In genomic region chr1:88708011-88708410, GRCh38 we compare ENCODE assay signal across 14 cellular contexts. TPM values are rescaled to one million over a fixed set of nuclear protein-coding genes. Genes with fewer than 3 reads are reported as not detected.
A peak's percentile ranks its signal among the peaks of the same experiment; 100 is the strongest.
DNase-seq lines count a peak whose midpoint lies in the region; ATAC-seq and TF ChIP-seq lines count a peak whose summit lies in the region.
"Had no signal": no experiment of that assay in that cellular context is flagged by ENCODE, and none has a peak within 500 bp of the region (broad histone marks: within the 10 kb centered on the region; RNA-seq: fewer than 3 reads in every experiment).

No MANE protein-coding gene starts in this region.

- H3K36me3 ChIP-seq in trophoblast cell (ENCODE audit: control insufficient read depth in 1 of 2, insufficient read depth in 2 of 2, low read length in 2 of 2) (no peaks in the 10 kb centered on the region), osteoblast (ENCODE audit: insufficient read depth, low read length) (no peaks in the 10 kb centered on the region)

- peaks cover 30% of the 10 kb centered on the region for H3K4me1 Mint-ChIP-seq in CD4-positive, alpha-beta T cell (ENCODE audit: low read depth)

- H3K18ac ChIP-seq in trophoblast cell (ENCODE audit: low read length): no peak overlapping the region

- H3K9ac ChIP-seq in trophoblast cell (ENCODE audit: low read length): no peak overlapping the region
- H3K9ac ChIP-seq: BLaER1 treated with 17β-estradiol and CSF1 and Interleukin-3, amounts not matched to agents 10 nM and 100 nM had no signal

- H2BK5ac ChIP-seq in trophoblast cell (ENCODE audit: low read depth, low read length, poor library complexity): no peak overlapping the region

- H4K91ac ChIP-seq in trophoblast cell (ENCODE audit: low read depth, low read length): no peak overlapping the region

- H3K36me3 Mint-ChIP-seq in CD4-positive, alpha-beta T cell (ENCODE audit: low read depth): peaks cover 38% of the 10 kb centered on the region

- no peaks in the 10 kb centered on the region for H3K27me3 Mint-ChIP-seq in CD4-positive, alpha-beta T cell
- H3K27me3 Mint-ChIP-seq: CD4-positive, CD25-positive, alpha-beta regulatory T cell had no signal

- peak overlapping the region; percentile 4 for H3K27ac ChIP-seq in epithelial cell of prostate
- no peak overlapping the region for H3K27ac ChIP-seq in trophoblast cell (ENCODE audit: low read depth, low read length)
- no peak overlapping the region for H3K27ac ChIP-seq in osteoblast (ENCODE audit: low read depth, low read length)
- no peak overlapping the region for H3K27ac ChIP-seq in CD4-positive, alpha-beta T cell (ENCODE audit: low read depth, low read length)
- H3K27ac ChIP-seq: BLaER1 treated with 17β-estradiol and CSF1 and Interleukin-3, amounts not matched to agents 10 nM and 100 nM had no signal

- H3K4ac ChIP-seq in trophoblast cell (ENCODE audit: low read depth, low read length): no peak overlapping the region

- no peak overlapping the region for H3K4me3 Mint-ChIP-seq in CD4-positive, alpha-beta T cell
- H3K4me3 Mint-ChIP-seq: CD4-positive, CD25-positive, alpha-beta regulatory T cell; HFFc6 had no signal

- POLR2A ChIA-PET in CD4-positive, alpha-beta T cell (lab: Charles Lee): no interaction called here

- no peak overlapping the region for H2AK5ac ChIP-seq in trophoblast cell (ENCODE audit: low read length)

- H3K4me1 ChIP-seq in trophoblast cell (ENCODE audit: control insufficient read depth in 1 of 2, insufficient read depth in 2 of 2, low read length in 2 of 2): no peaks in the 10 kb centered on the region
- no peaks in the 10 kb centered on the region for H3K4me1 ChIP-seq in osteoblast (ENCODE audit: insufficient read depth, low read length)

- no peak for TF ChIP-seq CTCF in osteoblast (IDR thresholded peaks at IDR 0.05; ENCODE audit: extremely low read depth, low read depth, low read length)
- no peak for TF ChIP-seq CTCF in CD4-positive, alpha-beta T cell (IDR thresholded peaks at IDR 0.05)

- no peak overlapping the region for H3K23ac ChIP-seq in trophoblast cell (ENCODE audit: low read length)

- no peak overlapping the region for H2BK120ac ChIP-seq in trophoblast cell (ENCODE audit: insufficient read depth, low read length, poor library complexity)

- H3K27me3 ChIP-seq in trophoblast cell (ENCODE audit: insufficient read depth, low read length): no peaks in the 10 kb centered on the region
- no peaks in the 10 kb centered on the region for H3K27me3 ChIP-seq in osteoblast (ENCODE audit: insufficient read depth, low read length)
- H3K27me3 ChIP-seq in CD4-positive, alpha-beta T cell (ENCODE audit: control insufficient read depth, insufficient read depth, low read length): no peaks in the 10 kb centered on the region
- H3K27me3 ChIP-seq: BLaER1 treated with 17β-estradiol and CSF1 and Interleukin-3, amounts not matched to agents 10 nM and 100 nM had no signal

- H3K27ac Mint-ChIP-seq in CD4-positive, alpha-beta T cell: no peak overlapping the region
- H3K27ac Mint-ChIP-seq: HFFc6 had no signal

- intact Hi-C loops in sciatic nerve (cut with DNase I): no loop called here
- intact Hi-C loops in CD4-positive, alpha-beta T cell (cut with DNase I, micrococcal nuclease): no loop called here

- no peak overlapping the region for H3K4me3 ChIP-seq in trophoblast cell (ENCODE audit: low read depth, low read length)
- H3K4me3 ChIP-seq in osteoblast (ENCODE audit: insufficient read depth, low read length): no peak overlapping the region
- H3K4me3 ChIP-seq: BLaER1 treated with 17β-estradiol and CSF1 and Interleukin-3, amounts not matched to agents 10 nM and 100 nM had no signal

- H2AFZ ChIP-seq in trophoblast cell (ENCODE audit: insufficient read depth, low read length, poor library complexity) (no peak overlapping the region), osteoblast (ENCODE audit: low read length) (no peak overlapping the region)

- H4K12ac ChIP-seq in trophoblast cell (ENCODE audit: low read depth, low read length): no peak overlapping the region

- CTCF ChIA-PET in CD4-positive, alpha-beta T cell (lab: Charles Lee): no interaction called here

- no peak for ATAC-seq in sciatic nerve
- no peak for ATAC-seq in CD4-positive, alpha-beta T cell (ENCODE audit: poor library complexity)

- peaks cover 2% of the 10 kb centered on the region for H3K9me3 Mint-ChIP-seq in CD4-positive, alpha-beta T cell
- H3K9me3 Mint-ChIP-seq: HFFc6 had no signal

- H3K14ac ChIP-seq in trophoblast cell (ENCODE audit: low read length): no peak overlapping the region

- no CpG with 5 or more reads among the region's 2 CpGs for WGBS in trophoblast cell (ENCODE audit: extremely low coverage, insufficient coverage, insufficient read length)

- H3K4me2 ChIP-seq in trophoblast cell (ENCODE audit: low read length): no peak overlapping the region
- H3K4me2 ChIP-seq in osteoblast (ENCODE audit: insufficient read depth, low read length): no peak overlapping the region
- H3K4me2 ChIP-seq: BLaER1 treated with 17β-estradiol and CSF1 and Interleukin-3, amounts not matched to agents 10 nM and 100 nM had no signal

- no peak overlapping the region for H2BK12ac ChIP-seq in trophoblast cell (ENCODE audit: low read length)

- no peaks in the 10 kb centered on the region for H4K20me1 ChIP-seq in osteoblast (ENCODE audit: insufficient read depth, low read length)

- H3K79me2 ChIP-seq in trophoblast cell (ENCODE audit: control insufficient read depth, insufficient read depth, low read length, poor library complexity): no peaks in the 10 kb centered on the region
- peaks cover 67% of the 10 kb centered on the region for H3K79me2 ChIP-seq in osteoblast (ENCODE audit: insufficient read depth, low read length)

- peak; percentile 57 for DNase-seq in DMS53 treated with DMSO at 0.1 percent for 48 hours (lab: John Stamatoyannopoulos, UW; ENCODE audit: unreplicated experiment)
- peak; percentile 62 for DNase-seq in NCI-H510A treated with DMSO at 0.1 percent for 48 hours (lab: John Stamatoyannopoulos, UW)
- DNase-seq in epithelial cell of prostate (ENCODE audit: low read depth, low spot score): no peak
- peak; percentile 15 to 79 for DNase-seq in trophoblast cell
- no peak for DNase-seq in osteoblast (ENCODE audit: insufficient read length, low spot score, missing footprints)
- no peak for DNase-seq in sciatic nerve (ENCODE audit: low spot score)
- DNase-seq in CD4-positive, alpha-beta T cell: no peak
- no peak for DNase-seq in NCI-H146 treated with DMSO at 0.1 percent for 48 hours (lab: John Stamatoyannopoulos, UW; ENCODE audit: unreplicated experiment)
- DNase-seq: ACHN; CD4-positive, CD25-positive, alpha-beta regulatory T cell; GF-D8; HCEC 1CT; HFFc6 had no signal

- H3K9me3 ChIP-seq in trophoblast cell (ENCODE audit: insufficient read depth, low read depth, low read length) (no peaks in the 10 kb centered on the region), osteoblast (ENCODE audit: low read depth, low read length) (no peaks in the 10 kb centered on the region)
- no peaks in the 10 kb centered on the region for H3K9me3 ChIP-seq in CD4-positive, alpha-beta T cell (ENCODE audit: control insufficient read depth, low read length)

- no peaks in the 10 kb centered on the region for H3K79me1 ChIP-seq in trophoblast cell (ENCODE audit: low read length)

- no peak overlapping the region for H4K8ac ChIP-seq in trophoblast cell (ENCODE audit: low read depth, low read length)

RNA-seq across cellular contexts. Expression of gene PKN2, which starts 23.9 kb away (rescaled TPM):
- polyA plus RNA-seq in trophoblast cell (2013): 23.8 and 24.5 TPM in 2 replicates
- total RNA-seq in osteoblast (41.5 and 43.4 TPM in 2 replicates), sciatic nerve (56.4 TPM)
- total RNA-seq in CD4-positive, alpha-beta T cell: 10 to 100 TPM; 38.8 to 41.4 TPM

Comparison
In these comparisons a context has a peak if more than half of its experiments do, and no peak if none do; other contexts are left out.
1. DNase-seq: peak in DMS53 treated with DMSO at 0.1 percent for 48 hours (single experiment), NCI-H510A treated with DMSO at 0.1 percent for 48 hours (single experiment) and trophoblast cell (2 of 2); none in epithelial cell of prostate (single experiment), osteoblast (single experiment), sciatic nerve (single experiment), CD4-positive, alpha-beta T cell (0 of 10) and NCI-H146 treated with DMSO at 0.1 percent for 48 hours (single experiment).